In the genomic region with DNA sequence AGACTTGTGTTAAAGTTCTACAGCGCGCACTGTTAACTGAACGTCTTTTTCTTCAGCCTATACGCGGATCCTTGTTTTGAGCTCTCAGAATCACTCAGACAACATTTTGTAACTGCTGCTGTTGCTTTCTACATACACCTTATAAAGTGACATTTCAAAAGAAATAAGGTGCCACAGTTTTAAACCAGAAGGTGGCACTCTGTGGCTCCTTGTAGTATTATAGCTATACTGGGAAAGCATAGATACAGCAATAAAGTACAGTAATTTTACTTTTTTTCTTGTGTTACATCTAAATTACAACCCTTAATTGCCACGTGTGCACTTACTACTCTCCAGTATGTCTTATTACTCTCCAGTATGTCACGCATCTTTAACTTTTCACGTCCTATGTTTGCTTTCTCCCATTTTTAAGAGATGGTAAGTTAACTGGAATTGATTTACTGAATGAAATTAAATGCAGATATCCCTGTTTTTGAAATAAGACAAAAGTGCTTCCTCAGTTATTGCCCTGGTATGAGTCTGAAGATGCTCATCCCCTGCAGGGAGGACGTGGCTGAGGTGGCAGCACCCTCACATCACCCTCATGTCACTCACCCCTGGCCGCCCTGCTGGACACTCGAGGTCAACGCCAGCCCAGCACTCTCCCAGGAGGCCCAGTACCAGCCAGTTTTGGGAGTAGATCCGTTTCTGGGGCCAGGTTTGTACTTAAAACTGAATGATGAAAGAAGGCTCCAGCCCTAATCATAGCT, we compare ENCODE assay signal across 1 cellular context.
TF ChIP-seq lines count a peak whose summit lies in the region.

No MANE protein-coding gene starts in this region.

TF ChIP-seq in H1, 55 proteins besides CTCF, POLR2A, EP300 and RAD21 (continued from another document):
- TF ChIP-seq, protein P1, sequence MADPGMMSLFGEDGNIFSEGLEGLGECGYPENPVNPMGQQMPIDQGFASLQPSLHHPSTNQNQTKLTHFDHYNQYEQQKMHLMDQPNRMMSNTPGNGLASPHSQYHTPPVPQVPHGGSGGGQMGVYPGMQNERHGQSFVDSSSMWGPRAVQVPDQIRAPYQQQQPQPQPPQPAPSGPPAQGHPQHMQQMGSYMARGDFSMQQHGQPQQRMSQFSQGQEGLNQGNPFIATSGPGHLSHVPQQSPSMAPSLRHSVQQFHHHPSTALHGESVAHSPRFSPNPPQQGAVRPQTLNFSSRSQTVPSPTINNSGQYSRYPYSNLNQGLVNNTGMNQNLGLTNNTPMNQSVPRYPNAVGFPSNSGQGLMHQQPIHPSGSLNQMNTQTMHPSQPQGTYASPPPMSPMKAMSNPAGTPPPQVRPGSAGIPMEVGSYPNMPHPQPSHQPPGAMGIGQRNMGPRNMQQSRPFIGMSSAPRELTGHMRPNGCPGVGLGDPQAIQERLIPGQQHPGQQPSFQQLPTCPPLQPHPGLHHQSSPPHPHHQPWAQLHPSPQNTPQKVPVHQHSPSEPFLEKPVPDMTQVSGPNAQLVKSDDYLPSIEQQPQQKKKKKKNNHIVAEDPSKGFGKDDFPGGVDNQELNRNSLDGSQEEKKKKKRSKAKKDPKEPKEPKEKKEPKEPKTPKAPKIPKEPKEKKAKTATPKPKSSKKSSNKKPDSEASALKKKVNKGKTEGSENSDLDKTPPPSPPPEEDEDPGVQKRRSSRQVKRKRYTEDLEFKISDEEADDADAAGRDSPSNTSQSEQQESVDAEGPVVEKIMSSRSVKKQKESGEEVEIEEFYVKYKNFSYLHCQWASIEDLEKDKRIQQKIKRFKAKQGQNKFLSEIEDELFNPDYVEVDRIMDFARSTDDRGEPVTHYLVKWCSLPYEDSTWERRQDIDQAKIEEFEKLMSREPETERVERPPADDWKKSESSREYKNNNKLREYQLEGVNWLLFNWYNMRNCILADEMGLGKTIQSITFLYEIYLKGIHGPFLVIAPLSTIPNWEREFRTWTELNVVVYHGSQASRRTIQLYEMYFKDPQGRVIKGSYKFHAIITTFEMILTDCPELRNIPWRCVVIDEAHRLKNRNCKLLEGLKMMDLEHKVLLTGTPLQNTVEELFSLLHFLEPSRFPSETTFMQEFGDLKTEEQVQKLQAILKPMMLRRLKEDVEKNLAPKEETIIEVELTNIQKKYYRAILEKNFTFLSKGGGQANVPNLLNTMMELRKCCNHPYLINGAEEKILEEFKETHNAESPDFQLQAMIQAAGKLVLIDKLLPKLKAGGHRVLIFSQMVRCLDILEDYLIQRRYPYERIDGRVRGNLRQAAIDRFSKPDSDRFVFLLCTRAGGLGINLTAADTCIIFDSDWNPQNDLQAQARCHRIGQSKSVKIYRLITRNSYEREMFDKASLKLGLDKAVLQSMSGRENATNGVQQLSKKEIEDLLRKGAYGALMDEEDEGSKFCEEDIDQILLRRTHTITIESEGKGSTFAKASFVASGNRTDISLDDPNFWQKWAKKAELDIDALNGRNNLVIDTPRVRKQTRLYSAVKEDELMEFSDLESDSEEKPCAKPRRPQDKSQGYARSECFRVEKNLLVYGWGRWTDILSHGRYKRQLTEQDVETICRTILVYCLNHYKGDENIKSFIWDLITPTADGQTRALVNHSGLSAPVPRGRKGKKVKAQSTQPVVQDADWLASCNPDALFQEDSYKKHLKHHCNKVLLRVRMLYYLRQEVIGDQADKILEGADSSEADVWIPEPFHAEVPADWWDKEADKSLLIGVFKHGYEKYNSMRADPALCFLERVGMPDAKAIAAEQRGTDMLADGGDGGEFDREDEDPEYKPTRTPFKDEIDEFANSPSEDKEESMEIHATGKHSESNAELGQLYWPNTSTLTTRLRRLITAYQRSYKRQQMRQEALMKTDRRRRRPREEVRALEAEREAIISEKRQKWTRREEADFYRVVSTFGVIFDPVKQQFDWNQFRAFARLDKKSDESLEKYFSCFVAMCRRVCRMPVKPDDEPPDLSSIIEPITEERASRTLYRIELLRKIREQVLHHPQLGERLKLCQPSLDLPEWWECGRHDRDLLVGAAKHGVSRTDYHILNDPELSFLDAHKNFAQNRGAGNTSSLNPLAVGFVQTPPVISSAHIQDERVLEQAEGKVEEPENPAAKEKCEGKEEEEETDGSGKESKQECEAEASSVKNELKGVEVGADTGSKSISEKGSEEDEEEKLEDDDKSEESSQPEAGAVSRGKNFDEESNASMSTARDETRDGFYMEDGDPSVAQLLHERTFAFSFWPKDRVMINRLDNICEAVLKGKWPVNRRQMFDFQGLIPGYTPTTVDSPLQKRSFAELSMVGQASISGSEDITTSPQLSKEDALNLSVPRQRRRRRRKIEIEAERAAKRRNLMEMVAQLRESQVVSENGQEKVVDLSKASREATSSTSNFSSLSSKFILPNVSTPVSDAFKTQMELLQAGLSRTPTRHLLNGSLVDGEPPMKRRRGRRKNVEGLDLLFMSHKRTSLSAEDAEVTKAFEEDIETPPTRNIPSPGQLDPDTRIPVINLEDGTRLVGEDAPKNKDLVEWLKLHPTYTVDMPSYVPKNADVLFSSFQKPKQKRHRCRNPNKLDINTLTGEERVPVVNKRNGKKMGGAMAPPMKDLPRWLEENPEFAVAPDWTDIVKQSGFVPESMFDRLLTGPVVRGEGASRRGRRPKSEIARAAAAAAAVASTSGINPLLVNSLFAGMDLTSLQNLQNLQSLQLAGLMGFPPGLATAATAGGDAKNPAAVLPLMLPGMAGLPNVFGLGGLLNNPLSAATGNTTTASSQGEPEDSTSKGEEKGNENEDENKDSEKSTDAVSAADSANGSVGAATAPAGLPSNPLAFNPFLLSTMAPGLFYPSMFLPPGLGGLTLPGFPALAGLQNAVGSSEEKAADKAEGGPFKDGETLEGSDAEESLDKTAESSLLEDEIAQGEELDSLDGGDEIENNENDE (IDR thresholded peaks at IDR 0.05; ENCODE audit: insufficient replicate concordance, low read length), result no peak
- no peak for TF ChIP-seq TAF7 (optimal IDR thresholded peaks at IDR 0.05; ENCODE audit: borderline replicate concordance, low read depth, low read length)
